Comparison of ENCODE assay signal across 1 cellular context in the genomic region with DNA sequence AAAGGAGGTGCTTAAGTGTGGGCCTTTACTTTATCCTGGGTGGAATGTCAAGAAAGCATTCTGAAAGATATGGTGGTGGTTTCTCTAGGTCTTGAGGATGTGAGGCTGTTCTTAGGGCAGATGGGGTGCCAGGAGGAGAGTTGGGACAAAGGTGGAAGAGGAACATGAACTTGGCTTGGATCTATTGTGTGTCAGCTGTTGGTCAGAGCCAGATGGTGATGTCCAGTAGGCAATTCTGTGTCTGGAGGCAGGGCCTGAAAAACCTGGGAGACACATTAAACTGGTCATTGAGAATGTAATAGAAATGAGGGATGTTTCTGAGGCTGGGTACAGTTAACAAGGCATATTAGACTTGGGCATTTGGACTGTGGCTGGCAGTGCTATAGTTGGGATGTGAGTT.
TF ChIP-seq lines count a peak whose summit lies in the region.

No MANE protein-coding gene starts in this region.

TF ChIP-seq in IMR-90, 13 proteins besides CTCF, POLR2A, EP300 and RAD21:
- TF ChIP-seq CEBPB (IDR thresholded peaks at IDR 0.05; ENCODE audit: low read depth, low read length) = no peak
